Comparison of ENCODE assay signal across 27 cellular contexts in genomic region chr1:23446644-23447310, GRCh38. TPM values are rescaled to one million over a fixed set of nuclear protein-coding genes. Genes with fewer than 3 reads are reported as not detected.
DNase-seq lines count a peak whose midpoint lies in the region; ATAC-seq, FAIRE-seq and TF ChIP-seq lines count a peak whose summit lies in the region.
"Had no signal": no experiment of that assay in that cellular context is flagged by ENCODE, and none has a peak within 500 bp of the region (broad histone marks: within the 10 kb centered on the region; RNA-seq: fewer than 3 reads in every experiment).

No MANE protein-coding gene starts in this region.

- peaks cover 0 to 2% of the 10 kb centered on the region in 2 experiments for H4K20me1 ChIP-seq in H1 (replicated peaks in 1 of 2; ENCODE audit: control insufficient read depth in 1 of 2, insufficient read depth in 2 of 2, low read length in 2 of 2)

- no peak overlapping the region for H2BK5ac ChIP-seq in H1 (ENCODE audit: low read depth, low read length)

- no peak overlapping the region for H3K18ac ChIP-seq in H1 (ENCODE audit: extremely low read depth, low read length)

- H3K9ac ChIP-seq in H1 (replicated peaks in 1 of 4; ENCODE audit: extremely low read depth in 1 of 4, low read depth in 3 of 4, low read length in 3 of 4), result no peak overlapping the region
- H3K9ac ChIP-seq: parathyroid adenoma had no signal

- H3K4me3 Mint-ChIP-seq in glutamatergic neuron (ENCODE audit: unreplicated experiment), result no peak overlapping the region
- H3K4me3 Mint-ChIP-seq: activated CD4-positive, alpha-beta T cell treated with anti-CD3 and anti-CD28 coated beads for 36 hours; activated CD8-positive, alpha-beta T cell treated with anti-CD3 and anti-CD28 coated beads for 36 hours; activated T-helper 17 cell treated with anti-CD3 and anti-CD28 coated beads, Interleukin-2, amount 50 U/mL, for 72 hours had no signal

- no peak overlapping the region for H2BK20ac ChIP-seq in H1 (ENCODE audit: low read length)

- H3K79me1 ChIP-seq in H1 (ENCODE audit: low read depth, low read length), result no peaks in the 10 kb centered on the region

- H3K27ac ChIP-seq in H1 (ENCODE audit: low read depth, low read length), result no peak overlapping the region
- H3K27ac ChIP-seq: left ventricle myocardium inferior, parathyroid adenoma, right atrium auricular region, testis, VCaP had no signal

- WGBS in H1 (ENCODE audit: extremely low coverage in 1 of 2, insufficient coverage in 1 of 2, insufficient read length in 1 of 2, insufficient replicate concordance in 2 of 2, low coverage in 1 of 2, low lambda C conversion rate in 2 of 2, missing lambda C conversion rate in 1 of 2), 2 experiments, result 90% methylated on average over 9 of the region's 9 CpGs; no CpG with 5 or more reads in 1 of the 2 experiments

- no peak overlapping the region for H2BK120ac ChIP-seq in H1 (replicated peaks; ENCODE audit: low read depth, low read length)

- peaks cover 6% of the 10 kb centered on the region for H3K4me1 Mint-ChIP-seq in glutamatergic neuron (ENCODE audit: low read depth, unreplicated experiment)

- no peaks in the 10 kb centered on the region for H3K36me3 Mint-ChIP-seq in glutamatergic neuron (ENCODE audit: unreplicated experiment)

- H3K79me2 ChIP-seq in H1 (ENCODE audit: control insufficient read depth in 1 of 2, insufficient read depth in 2 of 2, low read length in 2 of 2), result no peaks in the 10 kb centered on the region
- H3K79me2 ChIP-seq: parathyroid adenoma had no signal

- no peak for TF ChIP-seq POLR2A in H1 (IDR thresholded peaks at IDR 0.05; ENCODE audit: control extremely low read depth in 1 of 2, low read depth in 2 of 2, low read length in 2 of 2)

- H4K91ac ChIP-seq in H1 (replicated peaks; ENCODE audit: insufficient read length, low read length), result no peak overlapping the region

- DNase-seq in NCI-H2081 (lab: John Stamatoyannopoulos, UW) (peak; percentile 8 to 25), NCI-H2081 treated with DMSO at 0.1 percent for 48 hours (lab: John Stamatoyannopoulos, UW) (no peak), NCI-H446 treated with DMSO at 0.1 percent for 48 hours (lab: John Stamatoyannopoulos, UW) (peak; percentile 91), H1 (ENCODE audit: low read depth in 1 of 2, low spot score in 2 of 2) (no peak), posterior vena cava (ENCODE audit: low spot score) (peak; percentile 50), D721Med (ENCODE audit: insufficient read length, low spot score) (no peak), glutamatergic neuron (no peak)
- DNase-seq: activated CD4-positive, alpha-beta T cell treated with anti-CD3 and anti-CD28 coated beads for 36 hours; activated CD8-positive, alpha-beta T cell treated with anti-CD3 and anti-CD28 coated beads for 36 hours; activated naive CD4-positive, alpha-beta T cell treated with anti-CD3 and anti-CD28 coated beads, Interleukin-2, amount 50 U/mL, for 16 hours; left ventricle myocardium inferior; NCI-H1048; NCI-H2171; NCI-H526; stimulated activated naive CD4-positive, alpha-beta T cell treated with Interleukin-2 at 50 U/mL for 16 hours; SW 1271; T-helper 9 cell; testis had no signal

- no peak for TF ChIP-seq EP300 in H1 (IDR thresholded peaks at IDR 0.05; ENCODE audit: borderline replicate concordance in 1 of 2, low read depth in 2 of 2, low read length in 2 of 2)

- no peak overlapping the region for H3K27ac Mint-ChIP-seq in glutamatergic neuron (ENCODE audit: unreplicated experiment)
- H3K27ac Mint-ChIP-seq: activated CD4-positive, alpha-beta T cell treated with anti-CD3 and anti-CD28 coated beads for 36 hours; activated CD8-positive, alpha-beta T cell treated with anti-CD3 and anti-CD28 coated beads for 36 hours; activated T-helper 17 cell treated with anti-CD3 and anti-CD28 coated beads, Interleukin-2, amount 50 U/mL, for 72 hours had no signal

- no peaks in the 10 kb centered on the region for H3K9me3 ChIP-seq in H1 (ENCODE audit: insufficient read depth in 2 of 2, low read depth in 1 of 2, low read length in 1 of 2)
- H3K9me3 ChIP-seq: left ventricle myocardium inferior, right atrium auricular region, testis had no signal

- no peak overlapping the region for H3K4ac ChIP-seq in H1 (replicated peaks; ENCODE audit: insufficient read length, low read depth, low read length)

- TF ChIP-seq CTCF in H1 (IDR thresholded peaks at IDR 0.05; ENCODE audit: control extremely low read depth in 1 of 3, insufficient read depth in 1 of 3, low read depth in 1 of 3, low read length in 3 of 3), result no peak
- no peak for TF ChIP-seq CTCF in D721Med (IDR thresholded peaks at IDR 0.05; ENCODE audit: insufficient read depth, missing control alignments)
- no peak for TF ChIP-seq CTCF in glutamatergic neuron (IDR thresholded peaks at IDR 0.05; ENCODE audit: partially characterized antibody, unreplicated experiment)

- no peak overlapping the region for H3K4me3 ChIP-seq in H1 (ENCODE audit: extremely low read depth in 1 of 4, insufficient read depth in 2 of 4, low read depth in 3 of 4, low read length in 4 of 4)
- H3K4me3 ChIP-seq: left ventricle myocardium inferior, right atrium auricular region, smooth muscle cell, testis had no signal

- H2BK15ac ChIP-seq in H1 (ENCODE audit: low read length), result no peak overlapping the region

- POLR2A ChIA-PET in H1 (lab: Charles Lee; ENCODE audit: partially characterized antibody), result no interaction called here

- peak overlapping the region; percentile 46; the same call in 1 of the 2 replicates for H4K8ac ChIP-seq in H1 (ENCODE audit: extremely low read depth, insufficient read depth, low read length)

- H3K27me3 ChIP-seq in H1 (replicated peaks in 1 of 4; ENCODE audit: control insufficient read depth in 3 of 4, extremely low read depth in 1 of 4, insufficient read depth in 3 of 4, low read length in 3 of 4), result no peaks in the 10 kb centered on the region
- H3K27me3 ChIP-seq: right atrium auricular region, testis had no signal

- H3K14ac ChIP-seq in H1 (ENCODE audit: insufficient read length), result no peak overlapping the region

- H3K4me2 ChIP-seq in H1 (ENCODE audit: insufficient read depth in 1 of 2, low read depth in 2 of 2, low read length in 2 of 2), result no peak overlapping the region
- H3K4me2 ChIP-seq: smooth muscle cell had no signal

- no peak overlapping the region for H2AK5ac ChIP-seq in H1 (ENCODE audit: low read depth, low read length)

- no peak overlapping the region for H4K5ac ChIP-seq in H1 (ENCODE audit: insufficient read length, low read depth, low read length)

- no peak overlapping the region for H3K56ac ChIP-seq in H1 (replicated peaks; ENCODE audit: insufficient read length, low read depth, low read length)

- TF ChIP-seq RAD21 in H1 (IDR thresholded peaks at IDR 0.05 in 1 of 2, conservative IDR thresholded peaks at IDR 0.05 in 1 of 2; ENCODE audit: low read depth in 2 of 2, low read length in 2 of 2), result no peak

- H3K27me3 Mint-ChIP-seq in glutamatergic neuron (ENCODE audit: unreplicated experiment), result peaks cover 3% of the 10 kb centered on the region
- H3K27me3 Mint-ChIP-seq: activated CD4-positive, alpha-beta T cell treated with anti-CD3 and anti-CD28 coated beads for 36 hours; activated CD8-positive, alpha-beta T cell treated with anti-CD3 and anti-CD28 coated beads for 36 hours; activated T-helper 17 cell treated with anti-CD3 and anti-CD28 coated beads, Interleukin-2, amount 50 U/mL, for 72 hours had no signal

- no peak for ATAC-seq in GM21447 (IDR thresholded peaks at IDR 0.05; ENCODE audit: unreplicated experiment)
- ATAC-seq: activated CD4-positive, alpha-beta T cell treated with anti-CD3 and anti-CD28 coated beads for 36 hours; activated CD8-positive, alpha-beta T cell treated with anti-CD3 and anti-CD28 coated beads for 36 hours; activated T-helper 17 cell treated with anti-CD3 and anti-CD28 coated beads, Interleukin-2, amount 50 U/mL, for 72 hours had no signal

- CTCF ChIA-PET in H1 (lab: Charles Lee; ENCODE audit: partially characterized antibody), result interaction anchor here (0.7 to 1.0 kb wide), 2 partner anchors 50 to 365 kb away, joined by 3 read pairs; no protein-coding TSS in a partner anchor

- no peak for FAIRE-seq in H1 (lab: Jason Lieb, UNC)
- FAIRE-seq in D721Med (lab: Jason Lieb, UNC), result no peak
- FAIRE-seq: A204.1, GM18507, urothelium cell line had no signal

- H2AFZ ChIP-seq in H1 (ENCODE audit: low read length), result no peak overlapping the region
- H2AFZ ChIP-seq: parathyroid adenoma had no signal

- no peaks in the 10 kb centered on the region for H3K4me1 ChIP-seq in H1 (replicated peaks in 1 of 4; ENCODE audit: control insufficient read depth in 3 of 4, insufficient read depth in 4 of 4, low read length in 3 of 4)

- H3K23me2 ChIP-seq in H1 (ENCODE audit: low read depth, low read length), result no peaks in the 10 kb centered on the region

- H3K23ac ChIP-seq in H1 (ENCODE audit: insufficient read length), result no peak overlapping the region

- intact Hi-C loops in posterior vena cava (cut with DNase I), result no loop called here

- H2BK12ac ChIP-seq in H1 (ENCODE audit: low read depth, low read length), result no peak overlapping the region

- no peaks in the 10 kb centered on the region for H3K9me3 Mint-ChIP-seq in glutamatergic neuron (ENCODE audit: unreplicated experiment)
- H3K9me3 Mint-ChIP-seq: activated CD8-positive, alpha-beta T cell treated with anti-CD3 and anti-CD28 coated beads for 36 hours; activated T-helper 17 cell treated with anti-CD3 and anti-CD28 coated beads, Interleukin-2, amount 50 U/mL, for 72 hours had no signal

- peaks cover 2 to 14% (median 4%) of the 10 kb centered on the region in 4 experiments; a peak in 5 of 8 replicates for H3K36me3 ChIP-seq in H1 (ENCODE audit: control insufficient read depth in 2 of 4, insufficient read depth in 4 of 4, low read length in 3 of 4)

RNA-seq across cellular contexts. Expression of gene TCEA3, which starts 22.2 kb away (rescaled TPM):
- total RNA-seq in H1 (2021; fragmentation: NEBNext Ultra II Directional; extraction: Animal tissue kit (Norgen Biotek cat#: 25700)), result 0.21 TPM in 1 of 2 replicates, not detected in the other
- 0.08 and 0.13 TPM in 2 replicates for polyA plus RNA-seq in H1 (2011; rRNA removed)
- polyA plus RNA-seq in H1 (2011; cell fraction: cytosol; rRNA removed), result 0.17 TPM
- 0.09 TPM for polyA plus RNA-seq in H1 (2011; cell fraction: nucleus; rRNA removed)
- 0.11 to 0.28 TPM (median 0.19 TPM) in 3 of 4 replicates, not detected in the other for polyA plus RNA-seq in H1 (2012, experiment 1 of 2)
- 0.10 TPM for polyA plus RNA-seq in H1 (2012, experiment 2 of 2)
- 0.22 TPM for polyA plus RNA-seq in H1 (2013, experiment 1 of 2)
- polyA plus RNA-seq in H1 (2013, experiment 2 of 2), result 0.15 TPM
- polyA minus RNA-seq in H1 (2011; rRNA and poly(A)+ RNA removed), result 0.38 TPM in 1 of 2 replicates, not detected in the other
- polyA minus RNA-seq in H1 (2011; cell fraction: cytosol; rRNA and poly(A)+ RNA removed), result not detected
- polyA minus RNA-seq in H1 (2011; cell fraction: nucleus; rRNA and poly(A)+ RNA removed), result 0.40 TPM
- 10 to 100 TPM; 20.4 to 23.0 TPM for total RNA-seq in posterior vena cava
- total RNA-seq in glutamatergic neuron (ENCODE audit: unreplicated experiment), result 0.83 TPM

RNA-seq across cellular contexts. Expression of gene ASAP3, which starts 37.2 kb away (rescaled TPM):
- 54.9 and 58.0 TPM in 2 replicates for total RNA-seq in H1 (2021; fragmentation: NEBNext Ultra II Directional; extraction: Animal tissue kit (Norgen Biotek cat#: 25700))
- polyA plus RNA-seq in H1 (2011; rRNA removed), result 53.1 and 62.6 TPM in 2 replicates
- polyA plus RNA-seq in H1 (2011; cell fraction: cytosol; rRNA removed), result 51.4 TPM
- 233 TPM for polyA plus RNA-seq in H1 (2011; cell fraction: nucleus; rRNA removed)
- polyA plus RNA-seq in H1 (2012, experiment 1 of 2), result 34.7 to 50.2 TPM (median 42.7 TPM) in 4 replicates
- 40.8 TPM for polyA plus RNA-seq in H1 (2012, experiment 2 of 2)
- polyA plus RNA-seq in H1 (2013, experiment 1 of 2), result 30.6 TPM
- 28.6 TPM for polyA plus RNA-seq in H1 (2013, experiment 2 of 2)
- polyA minus RNA-seq in H1 (2011; rRNA and poly(A)+ RNA removed), result 60.3 and 65.1 TPM in 2 replicates
- polyA minus RNA-seq in H1 (2011; cell fraction: cytosol; rRNA and poly(A)+ RNA removed), result 28.0 TPM
- polyA minus RNA-seq in H1 (2011; cell fraction: nucleus; rRNA and poly(A)+ RNA removed), result 40.8 TPM
- 10 to 100 TPM; 37.8 to 51.4 TPM for total RNA-seq in posterior vena cava
- 53.5 TPM for total RNA-seq in glutamatergic neuron (ENCODE audit: unreplicated experiment)

Comparison
In these comparisons a context has a peak if more than half of its experiments do, and no peak if none do; other contexts are left out.
1. DNase-seq: peak in NCI-H2081 (2 of 2), NCI-H446 treated with DMSO at 0.1 percent for 48 hours (single experiment) and posterior vena cava (single experiment); none in NCI-H2081 treated with DMSO at 0.1 percent for 48 hours (single experiment), H1 (0 of 2), D721Med (single experiment) and glutamatergic neuron (single experiment).
2. RNA of gene TCEA3, which starts 22.2 kb away (total RNA-seq): 20.4 to 23.0 TPM in posterior vena cava; 0.83 TPM in glutamatergic neuron (single experiment) and 0.21 TPM in H1; every median in the first group is over 10 times any median in the second.